Comparison of ENCODE assay signal across 8 cellular contexts in the genomic region with DNA sequence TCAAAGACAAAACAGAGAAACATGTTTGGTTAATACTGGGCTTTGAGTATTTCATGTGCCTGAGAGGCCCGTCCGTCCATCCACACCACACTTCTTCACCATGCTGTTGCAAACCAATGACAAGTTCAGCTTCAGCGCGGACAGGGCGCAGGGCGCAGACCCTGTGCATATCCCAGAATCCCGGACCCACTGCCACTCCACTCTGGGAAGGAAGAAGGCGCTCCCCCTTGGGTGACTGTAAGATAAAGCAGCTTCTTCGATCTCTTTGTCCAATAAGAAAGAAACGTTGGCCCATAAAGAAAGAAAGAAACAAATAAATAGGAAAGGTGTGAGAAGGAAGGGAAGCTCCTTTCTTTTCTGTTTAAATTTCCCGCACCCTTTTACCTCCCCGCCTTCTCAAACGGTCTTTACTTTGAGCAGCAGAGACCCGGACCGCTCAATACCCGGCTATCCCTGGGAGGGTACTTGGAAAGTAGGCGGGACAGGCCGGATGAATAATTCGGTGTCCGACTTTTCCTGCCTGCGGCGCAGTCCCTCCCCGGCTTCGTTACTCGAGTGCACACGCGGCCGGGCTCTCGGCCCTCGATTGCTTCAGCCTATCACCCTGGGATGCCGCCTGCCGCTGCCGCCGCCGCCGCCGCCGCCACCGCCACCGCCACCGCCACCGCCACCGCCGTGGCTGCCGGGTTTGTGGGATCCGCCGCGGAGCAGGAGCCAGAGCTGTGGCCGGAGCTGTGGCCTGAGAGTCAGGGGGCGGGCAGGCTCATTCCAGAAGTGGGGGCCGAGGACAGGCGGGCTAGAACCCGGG. TPM values are rescaled to one million over a fixed set of nuclear protein-coding genes. Genes with fewer than 3 reads are reported as not detected.
DNase-seq lines count a peak whose midpoint lies in the region; ATAC-seq, FAIRE-seq and TF ChIP-seq lines count a peak whose summit lies in the region.

No MANE protein-coding gene starts in this region.

- CTCF ChIA-PET in Panc1 (lab: Charles Lee) = interaction anchor here (0.6 kb wide), 1 partner anchor 189 kb away, joined by 3 read pairs; no protein-coding TSS in a partner anchor

- peaks cover 30% of the 10 kb centered on the region for H3K4me1 ChIP-seq in Panc1 (ENCODE audit: control insufficient read depth, insufficient read depth, low read length)
- H3K4me1 ChIP-seq in pancreas = peaks cover 0 to 5% (median 0%) of the 10 kb centered on the region in 3 donors
- peaks cover 20% of the 10 kb centered on the region for H3K4me1 ChIP-seq in vagina

- peak overlapping the region; percentile 77 to 89 (median 86) for H3K4me3 Mint-ChIP-seq in IgD-negative memory B cell

- peaks cover 2 to 6% (median 4%) of the 10 kb centered on the region in 3 donors for H3K9me3 Mint-ChIP-seq in IgD-negative memory B cell

- ATAC-seq in GM21737 (IDR thresholded peaks at IDR 0.05; ENCODE audit: unreplicated experiment) (peak; percentile 78), Panc1 (peak; percentile 92), left ventricle myocardium superior (peak; percentile 89), pancreas (peak; percentile 91 to 97 (median 94))

- H3K36me3 Mint-ChIP-seq in IgD-negative memory B cell = no peaks in the 10 kb centered on the region

- no peak for TF ChIP-seq CTCF in Panc1 (IDR thresholded peaks at IDR 0.05)
- no peak for TF ChIP-seq CTCF in pancreas (IDR thresholded peaks at IDR 0.05)
- no peak for TF ChIP-seq CTCF in vagina (IDR thresholded peaks at IDR 0.05)

- BruUV-seq in Panc1 (replicated peaks; lab: Mats Ljungman, UMichigan) = TSS peak; percentile 93

- peak; percentile 13 for FAIRE-seq in pancreas (lab: Jason Lieb, UNC)

- peak overlapping the region; percentile 80 to 94 for H3K4me3 ChIP-seq in Panc1 (ENCODE audit: low read depth in 2 of 2, low read length in 2 of 2)
- H3K4me3 ChIP-seq in pancreas = peak overlapping the region; percentile 71 to 99 (median 92)
- peak overlapping the region; percentile 59 to 95 for H3K4me3 ChIP-seq in vagina

- H3K27me3 ChIP-seq in Panc1 (ENCODE audit: control insufficient read depth, insufficient read depth, low read length) (no peaks in the 10 kb centered on the region), pancreas (no peaks in the 10 kb centered on the region), vagina (no peaks in the 10 kb centered on the region)

- peaks cover 48% of the 10 kb centered on the region for H3K27me3 Mint-ChIP-seq in IgD-negative memory B cell

- POLR2A ChIA-PET in Panc1 (lab: Charles Lee) = interaction anchor here (0.6 kb wide), 4 partner anchors 9 to 655 kb away, joined by 3 to 7 read pairs (median 3); no protein-coding TSS in a partner anchor

- TF ChIP-seq POLR2A in vagina (IDR thresholded peaks at IDR 0.05) = no peak

- DNase-seq in EH (ENCODE audit: low read depth) = peak; percentile 96
- peak; percentile 83 for DNase-seq in Panc1 (ENCODE audit: low read depth, low spot score)
- peak; percentile 30 to 94 (median 86) for DNase-seq in anterior cingulate cortex (lab: John Stamatoyannopoulos, UW)
- peak; percentile 94 for DNase-seq in left ventricle myocardium superior
- DNase-seq in pancreas = peak; percentile 88 to 96 (median 92)
- DNase-seq in vagina (ENCODE audit: extremely low spot score in 2 of 2) = peak in 1 of 2 donors; percentile 91

- H3K36me3 ChIP-seq in Panc1 (ENCODE audit: control insufficient read depth, insufficient read depth, low read length) = no peaks in the 10 kb centered on the region; the same call in 1 of the 2 replicates
- no peaks in the 10 kb centered on the region for H3K36me3 ChIP-seq in pancreas
- H3K36me3 ChIP-seq in vagina = no peaks in the 10 kb centered on the region

- intact Hi-C loops in Panc1 (cut with micrococcal nuclease; ENCODE audit: unreplicated experiment) = loop anchor here (10.0 kb wide), 1 partner anchor 171 kb away; no protein-coding TSS in a partner anchor
- intact Hi-C loops in left ventricle myocardium superior (cut with micrococcal nuclease) = no loop called here
- intact Hi-C loops in pancreas (cut with DNase I) = no loop called here
- intact Hi-C loops in vagina (cut with DNase I) = loop anchor here (10.0 kb wide), 1 partner anchor 841 kb away; no protein-coding TSS in a partner anchor

- peaks cover 7 to 18% (median 8%) of the 10 kb centered on the region in 3 donors for H3K4me1 Mint-ChIP-seq in IgD-negative memory B cell

- H3K9me3 ChIP-seq in Panc1 (ENCODE audit: control insufficient read depth, insufficient read depth, low read depth, low read length) (no peaks in the 10 kb centered on the region), pancreas (no peaks in the 10 kb centered on the region), vagina (no peaks in the 10 kb centered on the region)

- WGBS in pancreas, 2 donors = 0 to 1% methylated on average over 47 to 53 of the region's 53 CpGs

- peak overlapping the region; percentile 91 for H3K27ac ChIP-seq in Panc1 (ENCODE audit: low read length)
- H3K27ac ChIP-seq in pancreas = peak overlapping the region; percentile 71 to 85 (median 82)
- peak overlapping the region; percentile 82 for H3K27ac ChIP-seq in vagina

- in situ Hi-C loops in Panc1 (cut with HindIII; ENCODE audit: low pct_unique_long_range_greater_than_20kb, low sequenced_read_pairs) = no loop called here

- no peak overlapping the region for H3K27ac Mint-ChIP-seq in IgD-negative memory B cell

RNA-seq across cellular contexts. Expression of a gene that starts 0.6 kb away (rescaled TPM):
- polyA plus RNA-seq in IgD-negative memory B cell = 0.09 TPM
- total RNA-seq in Panc1 (2021; ENCODE audit: unreplicated experiment) = 31.6 TPM
- 12.9 TPM for polyA plus RNA-seq in Panc1 (2012; ENCODE audit: insufficient read length)
- 26.4 TPM for total RNA-seq in left ventricle myocardium superior
- total RNA-seq in pancreas = 10 to 100 TPM in 1 of 6 donors, 1 to 10 TPM in 5; 3.9 to 12.9 (median 5.0) TPM
- polyA plus RNA-seq in pancreas = 1 to 10 TPM; 2.5 to 3.9 TPM
- 25.5 TPM for total RNA-seq in vagina

Comparison
In these comparisons a context has a peak if more than half of its experiments do, and no peak if none do; other contexts are left out.
1. intact Hi-C loops: an anchor here in Panc1 (10.0 kb wide) and vagina (10.0 kb wide); none called in left ventricle myocardium superior and pancreas.